In the genomic region with DNA sequence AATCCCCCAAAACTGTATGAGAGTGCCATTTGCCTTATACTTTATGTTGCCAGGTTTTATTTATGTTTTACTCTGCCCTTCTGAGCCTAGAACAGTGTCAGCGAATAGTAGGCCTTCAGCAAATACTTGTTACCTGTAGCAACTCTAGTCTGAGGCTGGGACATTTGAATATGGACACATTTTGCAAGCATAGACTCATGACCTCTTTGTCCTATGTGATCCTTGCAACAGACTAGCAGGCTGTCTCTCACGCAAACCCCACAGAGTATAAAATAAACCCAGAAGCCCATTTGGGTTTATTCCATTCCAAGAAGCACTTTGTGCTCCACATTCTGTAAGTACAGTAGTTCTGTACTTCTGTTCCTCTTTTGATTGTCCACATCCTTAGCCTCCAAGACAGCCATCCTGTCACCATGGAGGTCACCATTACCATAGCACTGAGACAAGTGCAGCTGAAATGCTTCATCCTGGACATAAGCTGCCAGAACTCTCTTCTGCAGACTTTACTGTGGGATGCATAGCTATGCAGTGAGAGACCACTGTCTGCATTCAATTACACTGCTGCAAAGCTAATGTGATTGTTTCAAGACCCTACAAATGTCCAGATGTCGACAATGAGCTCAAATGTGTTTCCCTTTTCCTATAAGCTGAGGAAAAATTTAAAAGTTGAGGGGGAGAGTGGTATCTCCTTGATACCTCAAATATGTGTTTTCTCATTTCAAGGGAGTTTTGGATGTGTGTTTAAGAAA, we compare ENCODE assay signal across 31 cellular contexts.
"Had no signal": no experiment of that assay in that cellular context is flagged by ENCODE, and none has a peak within 500 bp of the region (broad histone marks: within the 10 kb centered on the region; RNA-seq: fewer than 3 reads in every experiment).

No MANE protein-coding gene starts in this region.

- ATAC-seq: left colon; lower lobe of right lung; natural killer cell; stimulated activated memory B cell treated with anti-CD40 and anti-IgM and Interleukin-4, amounts not matched to agents 10 μg/mL and 1 μg/mL and 100 μg/mL, for 72 hours; stimulated activated naive CD8-positive, alpha-beta T cell treated with anti-CD3 and anti-CD28 coated beads, Interleukin-15, amount 100 ng/mL, for 72 hours had no signal

- DNase-seq: hypothalamus; immature natural killer cell; kidney; left colon; left ventricle myocardium superior; lower lobe of right lung; mammary epithelial cell; mesenchymal stem cell; naive B cell; natural killer cell; nephron progenitor cell; occipital lobe; ovary; retina; right cardiac atrium; sigmoid colon; small intestine; stimulated activated CD4-positive, alpha-beta T cell treated with anti-CD3 and anti-CD28 coated beads, Interleukin-1b, Interleukin-23, amount 100 ng/mL, for 48 hours; stimulated activated CD4-positive, alpha-beta T cell treated with anti-CD3 and anti-CD28 coated beads, Interleukin-2, amount 100 ng/mL, for 48 hours; stimulated activated CD4-positive, alpha-beta T cell treated with anti-CD3 and anti-CD28 coated beads, Interleukin-4, amount 100 ng/mL, for 4 hours; stimulated activated CD8-positive, alpha-beta memory T cell treated with anti-CD3 and anti-CD28 coated beads, Interleukin-4, amount 100 ng/mL, for 48 hours; stimulated activated naive CD4-positive, alpha-beta T cell treated with Interleukin-2 at 50 U/mL for 16 hours; stimulated activated naive CD8-positive, alpha-beta T cell treated with anti-CD3 and anti-CD28 coated beads, Interleukin-15, amount 100 ng/mL, for 72 hours; substantia nigra; uterus had no signal

- H3K9ac ChIP-seq: neural progenitor cell had no signal

- H3K36me3 Mint-ChIP-seq: immature natural killer cell; naive B cell; natural killer cell; neural progenitor cell; stimulated activated memory B cell treated with anti-CD40 and anti-IgM and Interleukin-4, amounts not matched to agents 10 μg/mL and 1 μg/mL and 100 μg/mL, for 72 hours; type B pancreatic cell had no signal

- H3K9me3 Mint-ChIP-seq: nephron progenitor cell; neural progenitor cell; stimulated activated memory B cell treated with anti-CD40 and anti-IgM and Interleukin-4, amounts not matched to agents 10 μg/mL and 1 μg/mL and 100 μg/mL, for 72 hours; stimulated activated naive CD8-positive, alpha-beta T cell treated with anti-CD3 and anti-CD28 coated beads, Interleukin-15, amount 100 ng/mL, for 72 hours; type B pancreatic cell had no signal

- H2AFZ ChIP-seq: neural progenitor cell had no signal

- H3K9me3 ChIP-seq: lower lobe of right lung, neutrophil, ovary, prostate gland, sigmoid colon, tibial nerve, uterus had no signal

- H3K4me1 ChIP-seq: lower lobe of right lung, neural progenitor cell, prostate gland, sigmoid colon, uterus had no signal

- H3K4me3 Mint-ChIP-seq: immature natural killer cell; naive B cell; natural killer cell; nephron progenitor cell; neural progenitor cell; stimulated activated memory B cell treated with anti-CD40 and anti-IgM and Interleukin-4, amounts not matched to agents 10 μg/mL and 1 μg/mL and 100 μg/mL, for 72 hours; stimulated activated naive CD8-positive, alpha-beta T cell treated with anti-CD3 and anti-CD28 coated beads, Interleukin-15, amount 100 ng/mL, for 72 hours; type B pancreatic cell had no signal

- H3K27ac Mint-ChIP-seq: immature natural killer cell; naive B cell; natural killer cell; nephron progenitor cell; neural progenitor cell; stimulated activated memory B cell treated with anti-CD40 and anti-IgM and Interleukin-4, amounts not matched to agents 10 μg/mL and 1 μg/mL and 100 μg/mL, for 72 hours; stimulated activated naive CD8-positive, alpha-beta T cell treated with anti-CD3 and anti-CD28 coated beads, Interleukin-15, amount 100 ng/mL, for 72 hours; type B pancreatic cell had no signal

- H3K4me2 ChIP-seq: neural progenitor cell had no signal

- H3K27ac ChIP-seq: lower lobe of right lung, neural progenitor cell, neutrophil, ovary, prostate gland, sigmoid colon, tibial nerve, uterus had no signal

- H3K27me3 Mint-ChIP-seq: naive B cell; stimulated activated memory B cell treated with anti-CD40 and anti-IgM and Interleukin-4, amounts not matched to agents 10 μg/mL and 1 μg/mL and 100 μg/mL, for 72 hours; stimulated activated naive CD8-positive, alpha-beta T cell treated with anti-CD3 and anti-CD28 coated beads, Interleukin-15, amount 100 ng/mL, for 72 hours; type B pancreatic cell had no signal

- H3K36me3 ChIP-seq: lower lobe of right lung, neural progenitor cell, neutrophil, ovary, prostate gland, sigmoid colon, tibial nerve, uterus had no signal

- H3K27me3 ChIP-seq: neural progenitor cell, neutrophil, ovary, sigmoid colon, tibial nerve, uterus had no signal

- H3K4me3 ChIP-seq: lower lobe of right lung, neural progenitor cell, ovary, prostate gland, sigmoid colon, tibial nerve, uterus had no signal

- H3K4me1 Mint-ChIP-seq: immature natural killer cell; naive B cell; natural killer cell; nephron progenitor cell; neural progenitor cell; stimulated activated memory B cell treated with anti-CD40 and anti-IgM and Interleukin-4, amounts not matched to agents 10 μg/mL and 1 μg/mL and 100 μg/mL, for 72 hours; stimulated activated naive CD8-positive, alpha-beta T cell treated with anti-CD3 and anti-CD28 coated beads, Interleukin-15, amount 100 ng/mL, for 72 hours had no signal
